Comparison of ENCODE assay signal across 14 cellular contexts in the genomic region with DNA sequence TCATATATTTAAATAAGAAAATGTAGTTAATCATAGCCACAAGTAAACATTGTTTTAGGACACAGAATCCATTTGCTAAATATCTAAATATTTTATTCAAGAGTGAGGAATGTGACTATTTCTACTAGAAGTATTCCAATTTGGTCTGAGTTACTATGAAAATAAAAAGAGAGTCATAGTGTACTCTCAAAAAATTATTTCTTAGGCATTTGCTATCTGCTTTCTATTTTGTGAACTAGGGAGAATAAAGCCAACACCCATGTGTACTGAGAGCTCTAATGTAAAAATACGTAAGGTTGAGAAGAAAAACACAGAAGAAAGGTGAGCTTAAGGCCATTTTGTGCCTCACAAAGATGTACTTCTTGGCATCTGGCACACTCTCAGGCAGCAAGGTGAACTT. TPM values are rescaled to one million over a fixed set of nuclear protein-coding genes. Genes with fewer than 3 reads are reported as not detected.
DNase-seq lines count a peak whose midpoint lies in the region; ATAC-seq and TF ChIP-seq lines count a peak whose summit lies in the region.
"Had no signal": no experiment of that assay in that cellular context is flagged by ENCODE, and none has a peak within 500 bp of the region (broad histone marks: within the 10 kb centered on the region; RNA-seq: fewer than 3 reads in every experiment).

No MANE protein-coding gene starts in this region.

- H3K36me3 Mint-ChIP-seq in activated CD4-positive, alpha-beta T cell treated with anti-CD3 and anti-CD28 coated beads, Interleukin-2, amount 10 ng/mL, durations not matched to agents 24 days and 14 days (ENCODE audit: low read depth) = no peaks in the 10 kb centered on the region
- no peaks in the 10 kb centered on the region for H3K36me3 Mint-ChIP-seq in osteocyte (ENCODE audit: unreplicated experiment)
- H3K36me3 Mint-ChIP-seq: CD4-positive, CD25-positive, alpha-beta regulatory T cell had no signal

- peaks cover 10% of the 10 kb centered on the region for H3K4me1 Mint-ChIP-seq in activated CD4-positive, alpha-beta T cell treated with anti-CD3 and anti-CD28 coated beads, Interleukin-2, amount 10 ng/mL, durations not matched to agents 24 days and 14 days
- H3K4me1 Mint-ChIP-seq in osteocyte (ENCODE audit: unreplicated experiment) = peaks cover 9% of the 10 kb centered on the region

- WGBS in adrenal gland, 4 donors = 69 to 89% (median 83%) methylated on average over 1 of the region's 1 CpG
- 3 to 6% methylated on average over 1 of the region's 1 CpG for WGBS in aorta, 2 donors

- H3K27me3 ChIP-seq in adrenal gland (no peaks in the 10 kb centered on the region), aorta (ENCODE audit: control insufficient read depth in 1 of 2, insufficient read depth in 2 of 2, low read length in 1 of 2) (no peaks in the 10 kb centered on the region), uterus (no peaks in the 10 kb centered on the region)
- H3K27me3 ChIP-seq: BLaER1 treated with 17β-estradiol and CSF1 and Interleukin-3, amounts not matched to agents 10 nM and 100 nM had no signal

- TF ChIP-seq POLR2A in adrenal gland (IDR thresholded peaks at IDR 0.05) (no peak), uterus (IDR thresholded peaks at IDR 0.05) (no peak)

- H3K9me3 ChIP-seq in adrenal gland (replicated peaks in 1 of 3) = no peaks in the 10 kb centered on the region
- H3K9me3 ChIP-seq in aorta (ENCODE audit: control insufficient read depth, low read length) = no peaks in the 10 kb centered on the region
- H3K9me3 ChIP-seq in uterus = no peaks in the 10 kb centered on the region
- H3K9me3 ChIP-seq: HAP-1 had no signal

- no peak for TF ChIP-seq CTCF in adrenal gland (IDR thresholded peaks at IDR 0.05)
- no peak for TF ChIP-seq CTCF in osteocyte (IDR thresholded peaks at IDR 0.05)
- no peak for TF ChIP-seq CTCF in uterus (IDR thresholded peaks at IDR 0.05)

- no peak overlapping the region for H3K27ac Mint-ChIP-seq in activated CD4-positive, alpha-beta T cell treated with anti-CD3 and anti-CD28 coated beads, Interleukin-2, amount 10 ng/mL, durations not matched to agents 24 days and 14 days
- H3K27ac Mint-ChIP-seq in osteocyte (ENCODE audit: unreplicated experiment) = peak overlapping the region; percentile 89
- H3K27ac Mint-ChIP-seq: CD4-positive, CD25-positive, alpha-beta regulatory T cell had no signal

- H3K9me3 Mint-ChIP-seq in activated CD4-positive, alpha-beta T cell treated with anti-CD3 and anti-CD28 coated beads, Interleukin-2, amount 10 ng/mL, durations not matched to agents 24 days and 14 days = no peaks in the 10 kb centered on the region
- H3K9me3 Mint-ChIP-seq in osteocyte (ENCODE audit: unreplicated experiment) = no peaks in the 10 kb centered on the region

- DNase-seq in activated CD4-positive, alpha-beta T cell treated with anti-CD3 and anti-CD28 coated beads, Interleukin-2, amount 10 ng/mL, durations not matched to agents 24 days and 14 days = peak; percentile 16
- DNase-seq in activated CD4-positive, alpha-beta T cell treated with anti-CD3 and anti-CD28 coated beads, Interleukin-2, amount 50 U/mL, for 1 hour = no peak
- DNase-seq in adrenal gland = no peak
- DNase-seq in osteocyte (ENCODE audit: extremely low spot score, unreplicated experiment) = no peak
- no peak for DNase-seq in aorta
- no peak for DNase-seq in uterus
- DNase-seq in 8988T = no peak
- DNase-seq: ACHN; CD4-positive, CD25-positive, alpha-beta regulatory T cell; DMS53; GF-D8 had no signal

- H3K4me3 Mint-ChIP-seq in activated CD4-positive, alpha-beta T cell treated with anti-CD3 and anti-CD28 coated beads, Interleukin-2, amount 10 ng/mL, durations not matched to agents 24 days and 14 days = no peak overlapping the region
- no peak overlapping the region for H3K4me3 Mint-ChIP-seq in osteocyte (ENCODE audit: unreplicated experiment)
- H3K4me3 Mint-ChIP-seq: CD4-positive, CD25-positive, alpha-beta regulatory T cell had no signal

- peak; percentile 55 for ATAC-seq in aorta (ENCODE audit: low FRiP score)

- no peak overlapping the region for H3K4me3 ChIP-seq in adrenal gland
- no peak overlapping the region for H3K4me3 ChIP-seq in aorta (ENCODE audit: low read length in 2 of 2)
- H3K4me3 ChIP-seq in uterus = no peak overlapping the region
- H3K4me3 ChIP-seq: BLaER1 treated with 17β-estradiol and CSF1 and Interleukin-3, amounts not matched to agents 10 nM and 100 nM; HAP-1 had no signal

- no peaks in the 10 kb centered on the region for H3K27me3 Mint-ChIP-seq in activated CD4-positive, alpha-beta T cell treated with anti-CD3 and anti-CD28 coated beads, Interleukin-2, amount 10 ng/mL, durations not matched to agents 24 days and 14 days
- H3K27me3 Mint-ChIP-seq in osteocyte (ENCODE audit: unreplicated experiment) = no peaks in the 10 kb centered on the region
- H3K27me3 Mint-ChIP-seq: CD4-positive, CD25-positive, alpha-beta regulatory T cell had no signal

- H3K27ac ChIP-seq in adrenal gland (peak overlapping the region in 4 of 5 donors; percentile 15 to 38 (median 24)), aorta (ENCODE audit: low read depth in 1 of 2, low read length in 2 of 2) (peak overlapping the region in 1 of 2 donors; percentile 74), uterus (peak overlapping the region in 1 of 2 donors; percentile 14)
- H3K27ac ChIP-seq: 22Rv1; BLaER1 treated with 17β-estradiol and CSF1 and Interleukin-3, amounts not matched to agents 10 nM and 100 nM had no signal

- H3K36me3 ChIP-seq in adrenal gland (replicated peaks in 1 of 2) (no peaks in the 10 kb centered on the region), aorta (ENCODE audit: control insufficient read depth in 1 of 2, insufficient read depth in 2 of 2, low read length in 1 of 2) (no peaks in the 10 kb centered on the region), uterus (no peaks in the 10 kb centered on the region)
- H3K36me3 ChIP-seq: BLaER1 treated with 17β-estradiol and CSF1 and Interleukin-3, amounts not matched to agents 10 nM and 100 nM; HAP-1 had no signal

- intact Hi-C loops in activated CD4-positive, alpha-beta T cell treated with anti-CD3 and anti-CD28 coated beads, Interleukin-2, amount 10 ng/mL, durations not matched to agents 24 days and 14 days (cut with micrococcal nuclease) = no loop called here
- intact Hi-C loops in adrenal gland (cut with DNase I) = no loop called here
- intact Hi-C loops in aorta (cut with DNase I) = no loop called here
- intact Hi-C loops in uterus (cut with DNase I; ENCODE audit: low total_unique reads) = no loop called here

- H3K4me1 ChIP-seq in adrenal gland (replicated peaks in 1 of 2) (peaks cover 14 to 35% of the 10 kb centered on the region in 2 donors), aorta (ENCODE audit: control insufficient read depth in 1 of 2, insufficient read depth in 2 of 2, low read length in 2 of 2) (peaks cover 0 to 8% of the 10 kb centered on the region in 2 donors), uterus (no peaks in the 10 kb centered on the region)
- H3K4me1 ChIP-seq: HAP-1 had no signal

RNA-seq across cellular contexts. Expression of gene PRTFDC1, which starts 38.3 kb away (rescaled TPM):
- total RNA-seq in activated CD4-positive, alpha-beta T cell treated with anti-CD3 and anti-CD28 coated beads, Interleukin-2, amount 10 ng/mL, durations not matched to agents 24 days and 14 days = 0.21 and 0.50 TPM in 2 replicates
- total RNA-seq in adrenal gland = 10 to 100 TPM; 14.9 to 39.0 (median 25.2) TPM
- polyA plus RNA-seq in adrenal gland = 10 to 100 TPM; 13.5 to 28.8 (median 24.4) TPM
- total RNA-seq in osteocyte = 2.7 and 4.4 TPM in 2 replicates
- total RNA-seq in aorta = 1 to 10 TPM; 3.1 to 9.2 TPM
- 10 to 100 TPM; 14.4 to 15.7 TPM for polyA plus RNA-seq in aorta
- total RNA-seq in uterus = 10 to 100 TPM in 2 of 4 donors, 1 to 10 TPM in 2; 1.3 to 38.7 (median 20.3) TPM
